ENCODE assay signal across 8 cellular contexts in genomic region chr6:11232177-11232967, GRCh38. TPM values are rescaled to one million over a fixed set of nuclear protein-coding genes. Genes with fewer than 3 reads are reported as not detected.
DNase-seq lines count a peak whose midpoint lies in the region; ATAC-seq and TF ChIP-seq lines count a peak whose summit lies in the region.

NEDD9 (minus strand) TSS chr6:11232668; CDS start chr6:11232515, 153 bp downstream.

- H3K27ac ChIP-seq in H9 (ENCODE audit: insufficient read length, low read depth, low read length) = no peak within 1 kb of the TSS

- H3K23ac ChIP-seq in H9 (ENCODE audit: insufficient read length, low read depth, low read length) = no peak within 1 kb of the TSS

- H3K9me3 Mint-ChIP-seq in H9 (no peaks in the 10 kb centered on the region; a peak in 1 of 5 replicates), nephron progenitor cell (no peaks in the 10 kb centered on the region)
- no peaks in the 10 kb centered on the region for H3K9me3 Mint-ChIP-seq in stimulated activated naive CD8-positive, alpha-beta T cell treated with anti-CD3 and anti-CD28 coated beads, Interleukin-15, amount 100 ng/mL, for 72 hours

- H3K27me3 ChIP-seq in H9 (ENCODE audit: insufficient read depth, low read length) (no peaks in the 10 kb centered on the region), MG63 (no peaks in the 10 kb centered on the region)

- no peak within 1 kb of the TSS for H3K4ac ChIP-seq in H9 (ENCODE audit: low read depth, low read length)

- no peak within 1 kb of the TSS for H2BK15ac ChIP-seq in H9 (ENCODE audit: low read depth, low read length)

- peaks cover 57 to 58% of the 10 kb centered on the region in 2 experiments for H3K4me1 Mint-ChIP-seq in H9
- peaks cover 91% of the 10 kb centered on the region for H3K4me1 Mint-ChIP-seq in nephron progenitor cell
- peaks cover 65% of the 10 kb centered on the region for H3K4me1 Mint-ChIP-seq in stimulated activated naive CD8-positive, alpha-beta T cell treated with anti-CD3 and anti-CD28 coated beads, Interleukin-15, amount 100 ng/mL, for 72 hours

- H4K20me1 ChIP-seq in H9 (ENCODE audit: control insufficient read depth, insufficient read depth, insufficient read length) = no peaks in the 10 kb centered on the region

- no peak within 1 kb of the TSS for H4K8ac ChIP-seq in H9 (replicated peaks; ENCODE audit: insufficient read length, low read depth, low read length)

- H3K27ac Mint-ChIP-seq in H9 (peak within 1 kb of the TSS; percentile 52 to 99 (median 90)), nephron progenitor cell (peak within 1 kb of the TSS; percentile 97)
- peak within 1 kb of the TSS; percentile 89 to 91 for H3K27ac Mint-ChIP-seq in stimulated activated naive CD8-positive, alpha-beta T cell treated with anti-CD3 and anti-CD28 coated beads, Interleukin-15, amount 100 ng/mL, for 72 hours

- DNase-seq in ELR (ENCODE audit: low read depth) (peak; percentile 96), H9 (peak; percentile 97), MG63 (peak; percentile 99), SHP77 treated with DMSO at 0.1 percent for 48 hours (lab: John Stamatoyannopoulos, UW) (peak; percentile 77), fibroblast of the conjunctiva (ENCODE audit: low read depth) (peak; percentile 90), nephron progenitor cell (peak; percentile 94)
- peak; percentile 98 for DNase-seq in activated effector memory CD4-positive, alpha-beta T cell treated with anti-CD3 and anti-CD28 coated beads, Interleukin-2, amount 50 U/mL, for 16 hours
- peak; percentile 90 to 93 for DNase-seq in stimulated activated naive CD8-positive, alpha-beta T cell treated with anti-CD3 and anti-CD28 coated beads, Interleukin-15, amount 100 ng/mL, for 72 hours

- H2AK5ac ChIP-seq in H9 (ENCODE audit: insufficient read length, low read length) = no peak within 1 kb of the TSS

- peak within 1 kb of the TSS; percentile 78 for H3K4me2 ChIP-seq in H9 (ENCODE audit: insufficient read depth, insufficient read length, low read length)

- H4K5ac ChIP-seq in H9 (ENCODE audit: insufficient read length, low read depth, low read length) = no peak within 1 kb of the TSS

- no peaks in the 10 kb centered on the region for H3K9me3 ChIP-seq in H9 (ENCODE audit: control insufficient read depth, low read depth, low read length)
- H3K9me3 ChIP-seq in MG63 = no peaks in the 10 kb centered on the region

- no peak within 1 kb of the TSS for H2BK12ac ChIP-seq in H9 (ENCODE audit: insufficient read length, low read depth, low read length)

- H3K9ac ChIP-seq in H9 (ENCODE audit: extremely low read depth, insufficient read length, low read length) = no peak within 1 kb of the TSS

- peak within 1 kb of the TSS; percentile 67 for H3K4me3 ChIP-seq in MG63

- no peaks in the 10 kb centered on the region; the same call in 1 of the 2 replicates for H3K79me2 ChIP-seq in H9 (ENCODE audit: insufficient read depth, low read length)

- H3K79me1 ChIP-seq in H9 (ENCODE audit: insufficient read depth, low read depth, low read length, poor library complexity, severe bottlenecking) = no peaks in the 10 kb centered on the region

- no peak within 1 kb of the TSS for H3K56ac ChIP-seq in H9 (ENCODE audit: insufficient read length, low read depth, low read length)

- no peak within 1 kb of the TSS for H2BK5ac ChIP-seq in H9 (ENCODE audit: insufficient read length, low read length)

- H3K27me3 Mint-ChIP-seq in H9 (ENCODE audit: low read depth) (no peaks in the 10 kb centered on the region), nephron progenitor cell (ENCODE audit: low read depth, poor library complexity) (no peaks in the 10 kb centered on the region)
- H3K27me3 Mint-ChIP-seq in stimulated activated naive CD8-positive, alpha-beta T cell treated with anti-CD3 and anti-CD28 coated beads, Interleukin-15, amount 100 ng/mL, for 72 hours = no peaks in the 10 kb centered on the region

- H3K4me3 Mint-ChIP-seq in H9 (peak within 1 kb of the TSS; percentile 73 to 81), nephron progenitor cell (peak within 1 kb of the TSS; percentile 90)
- peak within 1 kb of the TSS; percentile 83 to 86 for H3K4me3 Mint-ChIP-seq in stimulated activated naive CD8-positive, alpha-beta T cell treated with anti-CD3 and anti-CD28 coated beads, Interleukin-15, amount 100 ng/mL, for 72 hours

- H3T11ph ChIP-seq in H9 (ENCODE audit: low read length) = no peak within 1 kb of the TSS

- ATAC-seq in stimulated activated naive CD8-positive, alpha-beta T cell treated with anti-CD3 and anti-CD28 coated beads, Interleukin-15, amount 100 ng/mL, for 72 hours = peak; percentile 99

- H3K23me2 ChIP-seq in H9 (ENCODE audit: insufficient read length, low read depth, low read length, poor library complexity, severe bottlenecking) = peaks cover 10% of the 10 kb centered on the region

- H2BK120ac ChIP-seq in H9 (ENCODE audit: low read depth, low read length, poor library complexity, severe bottlenecking) = no peak within 1 kb of the TSS

- no peak within 1 kb of the TSS for H4K91ac ChIP-seq in H9 (ENCODE audit: insufficient read length, low read depth, low read length)

- no peak within 1 kb of the TSS for H2AFZ ChIP-seq in H9 (ENCODE audit: low read length)

- no CpG with 5 or more reads among the region's 31 CpGs for WGBS in H9 (ENCODE audit: extremely low coverage, insufficient read length, low lambda C conversion rate)

- no peaks in the 10 kb centered on the region for H3K36me3 ChIP-seq in MG63

- TF ChIP-seq CTCF in H9 (conservative IDR thresholded peaks at IDR 0.05) (no peak), nephron progenitor cell (IDR thresholded peaks at IDR 0.05) (no peak)

- H3K36me3 Mint-ChIP-seq in H9 (ENCODE audit: insufficient read depth in 1 of 3, low read depth in 3 of 3) (no peaks in the 10 kb centered on the region), nephron progenitor cell (ENCODE audit: low read depth) (no peaks in the 10 kb centered on the region)

- no peaks in the 10 kb centered on the region for H3K4me1 ChIP-seq in H9 (ENCODE audit: insufficient read depth, low read length)

- H3K18ac ChIP-seq in H9 (ENCODE audit: insufficient read length, low read depth, low read length) = no peak within 1 kb of the TSS

- H3K14ac ChIP-seq in H9 (ENCODE audit: insufficient read depth, low read length) = no peak within 1 kb of the TSS

- no peak within 1 kb of the TSS for H2BK20ac ChIP-seq in H9 (ENCODE audit: low read depth, low read length, poor library complexity, severe bottlenecking)

RNA-seq across cellular contexts. Expression of gene NEDD9, which starts in this region (rescaled TPM):
- total RNA-seq in H9 (2021) = 5.5 and 5.8 TPM in 2 replicates
- 8.9 and 9.3 TPM in 2 replicates for total RNA-seq in MG63 (2014; rRNA removed; shearing (Covaris generic); ENCODE audit: low replicate concordance)
